ENCODE assay signal across 7 cellular contexts in genomic region chr15:78034495-78035191, GRCh38. TPM values are rescaled to one million over a fixed set of nuclear protein-coding genes. Genes with fewer than 3 reads are reported as not detected.
A peak's percentile ranks its signal among the peaks of the same experiment; 100 is the strongest.
DNase-seq lines count a peak whose midpoint lies in the region; ATAC-seq and TF ChIP-seq lines count a peak whose summit lies in the region.

No MANE protein-coding gene starts in this region.

- dilution Hi-C loops in IMR-90 (cut with HindIII; ENCODE audit: low sequenced_read_pairs, unreplicated experiment), result no loop called here

- peak overlapping the region; percentile 75 for H2AK9ac ChIP-seq in IMR-90 (replicated peaks; ENCODE audit: low read depth, low read length, poor library complexity)

- no peak for TF ChIP-seq CTCF in IMR-90 (conservative IDR thresholded peaks at IDR 0.05; ENCODE audit: low read depth, low read length)
- no peak for TF ChIP-seq CTCF in esophagus muscularis mucosa (IDR thresholded peaks at IDR 0.05)

- WGBS in IMR-90 (ENCODE audit: extremely low coverage in 2 of 2, insufficient read length in 1 of 2), 2 experiments, result 17% methylated on average over 1 of the region's 13 CpGs; no CpG with 5 or more reads in 1 of the 2 experiments
- 16% methylated on average over 13 of the region's 13 CpGs for WGBS in esophagus muscularis mucosa

- H3K9ac ChIP-seq in IMR-90 (ENCODE audit: low read depth, low read length), result no peak overlapping the region

- H3K9me1 ChIP-seq in IMR-90 (ENCODE audit: insufficient read depth, low read length), result peaks cover 25% of the 10 kb centered on the region

- no peak overlapping the region for H4K5ac ChIP-seq in IMR-90 (ENCODE audit: low read depth, low read length)

- H3K9me3 ChIP-seq in IMR-90 (ENCODE audit: control insufficient read depth, insufficient read depth, low read length), result no peaks in the 10 kb centered on the region
- H3K9me3 ChIP-seq in esophagus muscularis mucosa, result no peaks in the 10 kb centered on the region

- no peak overlapping the region for H3K4me3 ChIP-seq in IMR-90 (ENCODE audit: insufficient read depth, low read depth, low read length)
- peak overlapping the region in 2 of 4 donors; percentile 2 for H3K4me3 ChIP-seq in esophagus muscularis mucosa
- no peak overlapping the region for H3K4me3 ChIP-seq in skin epidermis

- peak overlapping the region; percentile 39; the same call in 1 of the 2 replicates for H3K23ac ChIP-seq in IMR-90 (ENCODE audit: low read depth, low read length)

- peak overlapping the region; percentile 59 for H3K4me2 ChIP-seq in IMR-90 (ENCODE audit: low read depth, low read length)

- no peak overlapping the region for H2BK15ac ChIP-seq in IMR-90 (ENCODE audit: low read depth, low read length)

- in situ Hi-C loops in IMR-90 (cut with MboI; ENCODE audit: low sequenced_read_pairs), result no loop called here

- DNase-seq in IMR-90 (peak; percentile 38), esophagus muscularis mucosa (ENCODE audit: extremely low spot score) (no peak), globus pallidus (ENCODE audit: low spot score) (no peak), GOT3 (lab: John Stamatoyannopoulos, UW) (no peak)
- peak; percentile 53 to 68 for DNase-seq in activated CD8-positive, alpha-beta memory T cell treated with anti-CD3 and anti-CD28 coated beads for 1 hour (ENCODE audit: extremely low read depth in 1 of 2, low read depth in 1 of 2)

- H3K4me1 ChIP-seq in IMR-90 (ENCODE audit: control insufficient read depth, insufficient read depth, low read length) (peaks cover 15% of the 10 kb centered on the region), esophagus muscularis mucosa (peaks cover 37 to 67% (median 49%) of the 10 kb centered on the region in 4 donors)

- peaks cover 28% of the 10 kb centered on the region for H3K36me3 ChIP-seq in IMR-90 (ENCODE audit: control insufficient read depth, insufficient read depth, low read length)
- H3K36me3 ChIP-seq in esophagus muscularis mucosa, result peaks cover 2 to 25% (median 6%) of the 10 kb centered on the region in 4 donors

- no peak for TF ChIP-seq EP300 in esophagus muscularis mucosa (IDR thresholded peaks at IDR 0.05)

- ATAC-seq in GM21367 (IDR thresholded peaks at IDR 0.05; ENCODE audit: unreplicated experiment), result peak; percentile 56
- peak; percentile 41; the same call in 1 of the 2 replicates for ATAC-seq in IMR-90 (ENCODE audit: low read depth)

- no peak overlapping the region for H2BK120ac ChIP-seq in IMR-90 (ENCODE audit: low read depth, low read length)

- 0 out of 2 replicates have a peak overlapping the region, but pooled peaks have one; percentile 17 for H3K14ac ChIP-seq in IMR-90 (replicated peaks; ENCODE audit: low read depth, low read length)

- POLR2A ChIA-PET in IMR-90 (lab: Charles Lee; ENCODE audit: unreplicated experiment), result no interaction called here

- peak overlapping the region; percentile 11; the same call in 1 of the 2 replicates for H4K91ac ChIP-seq in IMR-90 (ENCODE audit: insufficient read depth, low read depth, low read length)

- 0 out of 2 replicates have a peak overlapping the region, but pooled peaks have one; percentile 1 for H3K4ac ChIP-seq in IMR-90 (ENCODE audit: low read depth, low read length)

- peak overlapping the region; percentile 8; the same call in 1 of the 2 replicates for H3K27ac ChIP-seq in IMR-90 (ENCODE audit: insufficient read depth, low read length)
- H3K27ac ChIP-seq in esophagus muscularis mucosa (replicated peaks in 1 of 4), result peak overlapping the region; percentile 47 to 78 (median 64)
- peak overlapping the region in 20 of 21 experiments; percentile 24 to 91 (median 64) for H3K27ac ChIP-seq in skin epidermis

- H4K8ac ChIP-seq in IMR-90 (ENCODE audit: low read depth in 2 of 2, low read length in 2 of 2), result no peak overlapping the region

- intact Hi-C loops in IMR-90 (cut with micrococcal nuclease) (loop anchor here (2.0 kb wide), 1 partner anchor 14 kb away; no protein-coding TSS in a partner anchor), esophagus muscularis mucosa (cut with DNase I) (no loop called here)

- no peak overlapping the region for H2BK5ac ChIP-seq in IMR-90 (ENCODE audit: low read depth, low read length, poor library complexity, severe bottlenecking)

- CTCF ChIA-PET in IMR-90 (lab: Yijun Ruan, JAX), result interaction anchor here (0.9 kb wide), 1 partner anchor 68 kb away, joined by 3 read pairs; no protein-coding TSS in a partner anchor

- peak overlapping the region; percentile 28 for H2AFZ ChIP-seq in IMR-90 (replicated peaks; ENCODE audit: low read length, poor library complexity)

- no peaks in the 10 kb centered on the region for H3K27me3 ChIP-seq in IMR-90 (ENCODE audit: control insufficient read depth, insufficient read depth, low read length)
- no peaks in the 10 kb centered on the region for H3K27me3 ChIP-seq in esophagus muscularis mucosa

- H2BK20ac ChIP-seq in IMR-90 (ENCODE audit: low read depth, low read length), result no peak overlapping the region

- TF ChIP-seq RAD21 in IMR-90 (IDR thresholded peaks at IDR 0.05; ENCODE audit: low read length), result no peak

- H3K18ac ChIP-seq in IMR-90 (ENCODE audit: low read depth, low read length), result no peak overlapping the region

- H2AK5ac ChIP-seq in IMR-90 (ENCODE audit: low read depth, low read length), result peak overlapping the region; percentile 40; the same call in 1 of the 2 replicates

- TF ChIP-seq POLR2A in IMR-90 (IDR thresholded peaks at IDR 0.05; ENCODE audit: low read depth, low read length) (no peak), esophagus muscularis mucosa (IDR thresholded peaks at IDR 0.05; ENCODE audit: low read depth) (no peak)

- no peak overlapping the region for H3K56ac ChIP-seq in IMR-90 (ENCODE audit: extremely low read depth, insufficient read depth, low read length)

- BruUV-seq in IMR-90 (replicated peaks; lab: Mats Ljungman, UMichigan), result no TSS peak

- H4K20me1 ChIP-seq in IMR-90 (ENCODE audit: insufficient read depth, low read length), result peaks cover 50% of the 10 kb centered on the region

- H3K79me1 ChIP-seq in IMR-90 (ENCODE audit: low read depth in 1 of 2, low read length in 2 of 2), result peaks cover 14 to 58% of the 10 kb centered on the region in 2 experiments

TF ChIP-seq in IMR-90, 13 proteins besides CTCF, POLR2A, EP300 and RAD21:
- no peak for TF ChIP-seq RCOR1 (IDR thresholded peaks at IDR 0.05; ENCODE audit: insufficient replicate concordance, low read length)
- no peak for TF ChIP-seq RFX5 (IDR thresholded peaks at IDR 0.05; ENCODE audit: low read depth, low read length)
- TF ChIP-seq FOS (IDR thresholded peaks at IDR 0.05; ENCODE audit: low read depth, low read length), result no peak
- no peak for TF ChIP-seq MAFK (IDR thresholded peaks at IDR 0.05; ENCODE audit: low read depth, low read length)
- TF ChIP-seq USF2 (IDR thresholded peaks at IDR 0.05; ENCODE audit: low read depth, low read length), result no peak
- no peak for TF ChIP-seq NFE2L2 (IDR thresholded peaks at IDR 0.05; ENCODE audit: low read depth, low read length)
- TF ChIP-seq CEBPB (IDR thresholded peaks at IDR 0.05; ENCODE audit: low read depth, low read length), result no peak; the same call in 1 of the 2 replicates
- TF ChIP-seq MAZ (IDR thresholded peaks at IDR 0.05; ENCODE audit: borderline replicate concordance, low read depth, low read length), result no peak
- no peak for TF ChIP-seq ELK1 (IDR thresholded peaks at IDR 0.05; ENCODE audit: borderline replicate concordance, low read depth, low read length)

RNA-seq across cellular contexts. Expression of gene TBC1D2B, which starts 42.9 kb away (rescaled TPM):
- total RNA-seq in IMR-90 (2012; rRNA removed) (17.7 and 17.8 TPM in 2 replicates), esophagus muscularis mucosa (10 to 100 TPM; 31.3 to 58.8 (median 32.7) TPM)
- 22.8 and 28.3 TPM in 2 replicates for polyA plus RNA-seq in IMR-90 (2012; rRNA removed)
- 13.0 and 22.1 TPM in 2 replicates for polyA plus RNA-seq in IMR-90 (2012; cell fraction: cytosol; rRNA removed)
- polyA plus RNA-seq in IMR-90 (2012; cell fraction: nucleus; rRNA removed; ENCODE audit: low replicate concordance), result 84.5 and 160 TPM in 2 replicates

RNA-seq across cellular contexts. Expression of gene SH2D7, which starts 57.7 kb away (rescaled TPM):
- not detected in 2 replicates for total RNA-seq in IMR-90 (2012; rRNA removed)
- polyA plus RNA-seq in IMR-90 (2012; rRNA removed), result not detected in 2 replicates
- polyA plus RNA-seq in IMR-90 (2012; cell fraction: cytosol; rRNA removed), result not detected in 2 replicates
- polyA plus RNA-seq in IMR-90 (2012; cell fraction: nucleus; rRNA removed; ENCODE audit: low replicate concordance), result not detected in 2 replicates
- not detected for total RNA-seq in esophagus muscularis mucosa

Comparison
In these comparisons a context has a peak if more than half of its experiments do, and no peak if none do; other contexts are left out.
1. DNase-seq: peak in IMR-90 (single experiment) and activated CD8-positive, alpha-beta memory T cell treated with anti-CD3 and anti-CD28 coated beads for 1 hour (2 of 2); none in esophagus muscularis mucosa (single experiment), globus pallidus (single experiment) and GOT3 (single experiment).
2. H3K27ac ChIP-seq: peak in every context shown above with its lines; median percentile 64 in skin epidermis; 64 in esophagus muscularis mucosa; 8 in IMR-90.